9 cellular contexts compared by ENCODE assay signal in the genomic region with DNA sequence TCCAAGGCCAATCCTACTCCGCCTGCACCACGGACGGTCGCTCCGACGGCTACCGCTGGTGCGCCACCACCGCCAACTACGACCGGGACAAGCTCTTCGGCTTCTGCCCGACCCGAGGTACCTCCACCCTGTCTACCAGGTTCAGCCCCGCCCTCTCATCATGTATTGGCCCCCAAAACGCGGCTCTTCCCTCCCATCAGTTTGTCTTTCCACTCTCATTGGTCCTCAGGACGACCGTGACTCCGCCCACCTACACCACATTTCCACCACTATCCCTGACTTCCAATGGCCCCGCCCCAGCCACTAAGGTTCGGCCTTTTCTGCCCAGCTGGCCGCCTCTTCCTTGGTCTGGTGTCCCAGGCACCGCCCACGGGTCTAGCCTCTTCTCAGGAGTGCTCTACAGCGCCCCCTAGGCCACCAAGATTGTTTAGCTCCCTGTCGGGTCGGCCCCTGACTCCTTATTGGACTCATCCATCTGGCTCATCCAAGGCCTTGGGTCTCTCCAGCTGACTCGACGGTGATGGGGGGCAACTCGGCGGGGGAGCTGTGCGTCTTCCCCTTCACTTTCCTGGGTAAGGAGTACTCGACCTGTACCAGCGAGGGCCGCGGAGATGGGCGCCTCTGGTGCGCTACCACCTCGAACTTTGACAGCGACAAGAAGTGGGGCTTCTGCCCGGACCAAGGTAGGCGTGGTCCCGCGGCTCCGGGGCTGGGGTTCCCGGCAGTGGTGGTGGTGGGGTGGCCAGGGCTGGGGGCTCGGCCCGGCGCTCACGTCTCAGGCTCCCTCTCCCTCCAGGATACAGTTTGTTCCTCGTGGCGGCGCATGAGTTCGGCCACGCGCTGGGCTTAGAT. TPM values are rescaled to one million over a fixed set of nuclear protein-coding genes. Genes with fewer than 3 reads are reported as not detected.
DNase-seq lines count a peak whose midpoint lies in the region; ATAC-seq, FAIRE-seq and TF ChIP-seq lines count a peak whose summit lies in the region.
"Had no signal": no experiment of that assay in that cellular context is flagged by ENCODE, and none has a peak within 500 bp of the region (broad histone marks: within the 10 kb centered on the region; RNA-seq: fewer than 3 reads in every experiment).

No MANE protein-coding gene starts in this region.

- H3K56ac ChIP-seq in H1 (replicated peaks; ENCODE audit: insufficient read length, low read depth, low read length) = no peak overlapping the region

- peak in 1 of 2 experiments; percentile 94; a peak in 2 of 3 replicates for TF ChIP-seq EP300 in H1 (IDR thresholded peaks at IDR 0.05; ENCODE audit: borderline replicate concordance in 1 of 2, low read depth in 2 of 2, low read length in 2 of 2)

- H3K27ac Mint-ChIP-seq in natural killer cell = peak overlapping the region; percentile 74 to 83

- peak overlapping the region; percentile 85 for H3K4me3 Mint-ChIP-seq in natural killer cell

- ATAC-seq in natural killer cell = peak in 1 of 3 donors; percentile 36
- no peak for ATAC-seq in HG03354 (IDR thresholded peaks at IDR 0.05; ENCODE audit: poor library complexity, severe bottlenecking, unreplicated experiment)
- ATAC-seq in GM21619 (IDR thresholded peaks at IDR 0.05; ENCODE audit: unreplicated experiment) = no peak

- POLR2A ChIA-PET in H1 (lab: Charles Lee; ENCODE audit: partially characterized antibody) = interaction anchor here (0.6 to 3.2 kb wide), 6 partner anchors 10 to 46 kb away, joined by 3 to 12 read pairs (median 3); a partner anchor contains a TSS

- H3K23me2 ChIP-seq in H1 (ENCODE audit: low read depth, low read length) = peaks cover 4% of the 10 kb centered on the region; the same call in 1 of the 2 replicates

- H2AK5ac ChIP-seq in H1 (ENCODE audit: low read depth, low read length) = no peak overlapping the region

- DNase-seq in GM13977 (ENCODE audit: low spot score) = no peak
- DNase-seq in SKM-1 (lab: John Stamatoyannopoulos, UW; ENCODE audit: unreplicated experiment) = peak; percentile 11
- DNase-seq in H1 (ENCODE audit: low read depth in 1 of 2, low spot score in 2 of 2) = peak; percentile 92 to 100
- no peak for DNase-seq in natural killer cell
- no peak for DNase-seq in SIG-M5 treated with dmso at 0.1 percent for 504 hours (lab: John Stamatoyannopoulos, UW; ENCODE audit: unreplicated experiment)

- no peak overlapping the region for H2BK15ac ChIP-seq in H1 (ENCODE audit: low read length)

- no peak overlapping the region for H4K5ac ChIP-seq in H1 (ENCODE audit: insufficient read length, low read depth, low read length)

- no peaks in the 10 kb centered on the region for H3K9me3 ChIP-seq in H1 (ENCODE audit: insufficient read depth in 2 of 2, low read depth in 1 of 2, low read length in 1 of 2)
- H3K9me3 ChIP-seq: ascending aorta had no signal

- no peak overlapping the region for H3K9ac ChIP-seq in H1 (replicated peaks in 1 of 4; ENCODE audit: extremely low read depth in 1 of 4, low read depth in 3 of 4, low read length in 3 of 4)

- H3K27ac ChIP-seq in 22Rv1 (no peak overlapping the region), H1 (ENCODE audit: low read depth, low read length) (no peak overlapping the region)
- H3K27ac ChIP-seq: ascending aorta had no signal

- H4K91ac ChIP-seq in H1 (replicated peaks; ENCODE audit: insufficient read length, low read length) = no peak overlapping the region

- peaks cover 41 to 67% of the 10 kb centered on the region in 2 donors for H3K4me1 Mint-ChIP-seq in natural killer cell

- intact Hi-C loops in natural killer cell (cut with micrococcal nuclease) = loop anchor here (5.0 kb wide), 1 partner anchor 40 kb away; a partner anchor contains a TSS

- H3K23ac ChIP-seq in H1 (ENCODE audit: insufficient read length) = no peak overlapping the region

- H4K20me1 ChIP-seq in H1 (replicated peaks in 1 of 2; ENCODE audit: control insufficient read depth in 1 of 2, insufficient read depth in 2 of 2, low read length in 2 of 2) = no peaks in the 10 kb centered on the region

- TF ChIP-seq POLR2A in H1 (IDR thresholded peaks at IDR 0.05; ENCODE audit: control extremely low read depth in 1 of 2, low read depth in 2 of 2, low read length in 2 of 2) = peak in 1 of 2 experiments; percentile 52; a peak in 1 of 3 replicates

- no peak overlapping the region; the same call in 1 of the 2 replicates for H2AFZ ChIP-seq in H1 (ENCODE audit: low read length)

- peak overlapping the region; percentile 12 to 52; a peak in 3 of 4 replicates for H3K4me2 ChIP-seq in H1 (ENCODE audit: insufficient read depth in 1 of 2, low read depth in 2 of 2, low read length in 2 of 2)

- 67% methylated on average over 46 of the region's 57 CpGs; no CpG with 5 or more reads in 1 of the 2 experiments for WGBS in H1 (ENCODE audit: extremely low coverage in 1 of 2, insufficient coverage in 1 of 2, insufficient read length in 1 of 2, insufficient replicate concordance in 2 of 2, low coverage in 1 of 2, low lambda C conversion rate in 2 of 2, missing lambda C conversion rate in 1 of 2), 2 experiments

- peaks cover 0 to 7% (median 5%) of the 10 kb centered on the region in 4 experiments; a peak in 4 of 7 replicates for H3K27me3 ChIP-seq in H1 (replicated peaks in 1 of 4; ENCODE audit: control insufficient read depth in 3 of 4, extremely low read depth in 1 of 4, insufficient read depth in 3 of 4, low read length in 3 of 4)

- in situ Hi-C loops in GM13977 (cut with MboI; ENCODE audit: low pct_unique_long_range_greater_than_20kb, low sequenced_read_pairs, unreplicated experiment) = no loop called here

- H3K36me3 Mint-ChIP-seq in natural killer cell = no peaks in the 10 kb centered on the region

- H3K79me1 ChIP-seq in H1 (ENCODE audit: low read depth, low read length) = no peaks in the 10 kb centered on the region

- CTCF ChIA-PET in H1 (lab: Charles Lee; ENCODE audit: partially characterized antibody) = interaction anchor here (0.6 to 5.0 kb wide), 23 partner anchors 9 to 464 kb away, joined by 3 to 156 read pairs (median 4); a partner anchor contains a TSS

- no peak overlapping the region for H3K14ac ChIP-seq in H1 (ENCODE audit: insufficient read length)

- H2BK20ac ChIP-seq in H1 (ENCODE audit: low read length) = no peak overlapping the region

- peak; percentile 24 to 41; a peak in 3 of 4 replicates for TF ChIP-seq RAD21 in H1 (IDR thresholded peaks at IDR 0.05 in 1 of 2, conservative IDR thresholded peaks at IDR 0.05 in 1 of 2; ENCODE audit: low read depth in 2 of 2, low read length in 2 of 2)

- H2BK120ac ChIP-seq in H1 (replicated peaks; ENCODE audit: low read depth, low read length) = no peak overlapping the region

- H3K4me3 ChIP-seq in H1 (ENCODE audit: extremely low read depth in 1 of 4, insufficient read depth in 2 of 4, low read depth in 3 of 4, low read length in 4 of 4) = 0 out of 8 replicates have a peak overlapping the region, but pooled peaks of 1 of the 4 experiments have one; percentile 29
- H3K4me3 ChIP-seq: ascending aorta had no signal

- peaks cover 4 to 10% (median 8%) of the 10 kb centered on the region in 4 experiments; a peak in 6 of 7 replicates for H3K4me1 ChIP-seq in H1 (replicated peaks in 1 of 4; ENCODE audit: control insufficient read depth in 3 of 4, insufficient read depth in 4 of 4, low read length in 3 of 4)

- peak; percentile 92 for FAIRE-seq in H1 (lab: Jason Lieb, UNC)

- H3K79me2 ChIP-seq in H1 (ENCODE audit: control insufficient read depth in 1 of 2, insufficient read depth in 2 of 2, low read length in 2 of 2) = no peaks in the 10 kb centered on the region

- peak overlapping the region; percentile 48; the same call in 1 of the 2 replicates for H3K18ac ChIP-seq in H1 (ENCODE audit: extremely low read depth, low read length)

- H2BK12ac ChIP-seq in H1 (ENCODE audit: low read depth, low read length) = 0 out of 2 replicates have a peak overlapping the region, but pooled peaks have one; percentile 50

- TF ChIP-seq CTCF in 22Rv1 (IDR thresholded peaks at IDR 0.05) (peak; percentile 96), GM13977 (IDR thresholded peaks at IDR 0.05; ENCODE audit: extremely low read depth, insufficient read depth, missing control alignments) (peak; percentile 42), H1 (IDR thresholded peaks at IDR 0.05; ENCODE audit: control extremely low read depth in 1 of 3, insufficient read depth in 1 of 3, low read depth in 1 of 3, low read length in 3 of 3) (peak; percentile 74 to 87 (median 82)), natural killer cell (IDR thresholded peaks at IDR 0.05) (peak; percentile 36)

- H4K8ac ChIP-seq in H1 (ENCODE audit: extremely low read depth, insufficient read depth, low read length) = no peak overlapping the region

- peaks cover 58 to 67% of the 10 kb centered on the region in 2 donors for H3K27me3 Mint-ChIP-seq in natural killer cell (ENCODE audit: low read depth in 2 of 2)

- no peaks in the 10 kb centered on the region for H3K9me3 Mint-ChIP-seq in natural killer cell

- no peak overlapping the region for H2BK5ac ChIP-seq in H1 (ENCODE audit: low read depth, low read length)

- no peak overlapping the region for H3K4ac ChIP-seq in H1 (replicated peaks; ENCODE audit: insufficient read length, low read depth, low read length)

- no peaks in the 10 kb centered on the region for H3K36me3 ChIP-seq in H1 (ENCODE audit: control insufficient read depth in 2 of 4, insufficient read depth in 4 of 4, low read length in 3 of 4)
- H3K36me3 ChIP-seq: ascending aorta had no signal

RNA-seq across cellular contexts. Expression of a gene that starts 3.1 kb away (rescaled TPM):
- total RNA-seq in H1 (2021; fragmentation: NEBNext Ultra II Directional; extraction: Animal tissue kit (Norgen Biotek cat#: 25700)) = 1.7 and 2.2 TPM in 2 replicates
- 1.5 and 1.6 TPM in 2 replicates for polyA plus RNA-seq in H1 (2011; rRNA removed)
- polyA plus RNA-seq in H1 (2011; cell fraction: cytosol; rRNA removed) = 0.90 TPM
- polyA plus RNA-seq in H1 (2011; cell fraction: nucleus; rRNA removed) = 2.0 TPM
- 1.2 to 2.2 TPM (median 2.1 TPM) in 4 replicates for polyA plus RNA-seq in H1 (2012, experiment 1 of 2)
- 1.7 TPM for polyA plus RNA-seq in H1 (2012, experiment 2 of 2)
- 8.6 TPM for polyA plus RNA-seq in H1 (2013, experiment 1 of 2)
- 8.2 TPM for polyA plus RNA-seq in H1 (2013, experiment 2 of 2)
- polyA minus RNA-seq in H1 (2011; rRNA and poly(A)+ RNA removed) = 0.37 and 0.38 TPM in 2 replicates
- polyA minus RNA-seq in H1 (2011; cell fraction: cytosol; rRNA and poly(A)+ RNA removed) = 0.44 TPM
- polyA minus RNA-seq in H1 (2011; cell fraction: nucleus; rRNA and poly(A)+ RNA removed) = 0.80 TPM
- 1 to 10 TPM; 2.0 to 2.8 (median 2.8) TPM for total RNA-seq in natural killer cell
- total RNA-seq: ascending aorta had no signal

RNA-seq across cellular contexts. Expression of a gene that starts 17.2 kb away (rescaled TPM):
- 5.9 and 7.3 TPM in 2 replicates for total RNA-seq in H1 (2021; fragmentation: NEBNext Ultra II Directional; extraction: Animal tissue kit (Norgen Biotek cat#: 25700))
- 1.9 and 2.8 TPM in 2 replicates for polyA plus RNA-seq in H1 (2011; rRNA removed)
- 3.4 TPM for polyA plus RNA-seq in H1 (2011; cell fraction: cytosol; rRNA removed)
- 10.2 TPM for polyA plus RNA-seq in H1 (2011; cell fraction: nucleus; rRNA removed)
- 6.1 to 14.6 TPM (median 10.7 TPM) in 4 replicates for polyA plus RNA-seq in H1 (2012, experiment 1 of 2)
- 14.4 TPM for polyA plus RNA-seq in H1 (2012, experiment 2 of 2)
- 13.0 TPM for polyA plus RNA-seq in H1 (2013, experiment 1 of 2)
- polyA plus RNA-seq in H1 (2013, experiment 2 of 2) = 12.6 TPM
- polyA minus RNA-seq in H1 (2011; rRNA and poly(A)+ RNA removed) = 2.0 TPM in 2 replicates
- not detected for polyA minus RNA-seq in H1 (2011; cell fraction: cytosol; rRNA and poly(A)+ RNA removed)
- 5.2 TPM for polyA minus RNA-seq in H1 (2011; cell fraction: nucleus; rRNA and poly(A)+ RNA removed)
- total RNA-seq in natural killer cell = under 1 TPM in 1 of 3 donors, not detected in 2; 0.85 TPM
- total RNA-seq: ascending aorta had no signal

RNA-seq across cellular contexts. Expression of a gene that starts 39.9 kb away (rescaled TPM):
- total RNA-seq in H1 (2021; fragmentation: NEBNext Ultra II Directional; extraction: Animal tissue kit (Norgen Biotek cat#: 25700)) = 14.6 and 15.9 TPM in 2 replicates
- polyA plus RNA-seq in H1 (2011; rRNA removed) = 12.4 and 17.1 TPM in 2 replicates
- polyA plus RNA-seq in H1 (2011; cell fraction: cytosol; rRNA removed) = 9.0 TPM
- 36.3 TPM for polyA plus RNA-seq in H1 (2011; cell fraction: nucleus; rRNA removed)
- 7.6 to 12.8 TPM (median 11.8 TPM) in 4 replicates for polyA plus RNA-seq in H1 (2012, experiment 1 of 2)
- polyA plus RNA-seq in H1 (2012, experiment 2 of 2) = 8.5 TPM
- 10.1 TPM for polyA plus RNA-seq in H1 (2013, experiment 1 of 2)
- polyA plus RNA-seq in H1 (2013, experiment 2 of 2) = 8.8 TPM
- 11.4 and 15.8 TPM in 2 replicates for polyA minus RNA-seq in H1 (2011; rRNA and poly(A)+ RNA removed)
- polyA minus RNA-seq in H1 (2011; cell fraction: cytosol; rRNA and poly(A)+ RNA removed) = 11.1 TPM
- polyA minus RNA-seq in H1 (2011; cell fraction: nucleus; rRNA and poly(A)+ RNA removed) = 31.5 TPM
- total RNA-seq in natural killer cell = 100 to 1,000 TPM; 101 to 119 (median 102) TPM

Comparison
In these comparisons a context has a peak if more than half of its experiments do, and no peak if none do; other contexts are left out.
1. CTCF ChIP-seq: peak in every context shown above with its lines; median percentile 96 in 22Rv1; 82 in H1; 42 in GM13977; 36 in natural killer cell.
2. DNase-seq: peak in SKM-1 (single experiment) and H1 (2 of 2); none in GM13977 (single experiment), natural killer cell (single experiment) and SIG-M5 treated with dmso at 0.1 percent for 504 hours (single experiment).